ENCODE assay signal across 1 cellular context in the genomic region with DNA sequence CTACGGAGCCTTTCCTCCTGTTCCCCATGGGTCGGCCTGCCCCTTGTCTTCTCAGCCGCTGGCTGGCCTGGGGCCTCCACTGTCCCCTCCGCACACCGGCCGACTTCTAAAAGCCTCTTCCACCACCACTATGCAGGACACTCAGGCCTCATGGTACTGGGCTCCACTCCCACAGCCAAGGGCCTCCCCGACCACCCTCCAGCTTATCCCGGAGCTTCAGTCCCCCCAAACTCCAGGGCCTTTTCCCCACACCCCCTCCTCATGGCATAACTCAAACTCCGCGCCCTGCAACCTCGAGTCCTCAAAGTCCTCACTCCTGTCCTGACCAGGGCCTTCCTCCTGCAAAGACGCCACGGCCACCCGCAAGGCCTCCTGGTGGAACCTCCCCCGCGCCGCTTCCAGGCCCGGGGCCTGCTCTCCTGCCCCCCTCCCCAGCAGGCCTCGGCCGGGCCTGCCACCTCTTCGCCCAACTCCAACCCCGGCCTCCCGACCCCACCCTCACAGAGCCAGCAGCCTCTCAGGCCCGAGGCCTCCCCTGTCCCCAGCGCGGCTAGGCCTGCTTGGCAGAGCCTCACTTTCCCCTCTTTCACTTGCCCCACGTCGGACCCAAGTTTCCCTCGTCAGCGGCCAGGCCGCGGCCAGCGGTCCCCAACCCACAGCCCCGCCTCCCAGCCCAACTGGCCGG.
TF ChIP-seq lines count a peak whose summit lies in the region.

No MANE protein-coding gene starts in this region.

TF ChIP-seq in K562, 482 proteins besides CTCF, POLR2A, EP300 and RAD21 (continued from another document and continues in another):
- TF ChIP-seq, protein P1, sequence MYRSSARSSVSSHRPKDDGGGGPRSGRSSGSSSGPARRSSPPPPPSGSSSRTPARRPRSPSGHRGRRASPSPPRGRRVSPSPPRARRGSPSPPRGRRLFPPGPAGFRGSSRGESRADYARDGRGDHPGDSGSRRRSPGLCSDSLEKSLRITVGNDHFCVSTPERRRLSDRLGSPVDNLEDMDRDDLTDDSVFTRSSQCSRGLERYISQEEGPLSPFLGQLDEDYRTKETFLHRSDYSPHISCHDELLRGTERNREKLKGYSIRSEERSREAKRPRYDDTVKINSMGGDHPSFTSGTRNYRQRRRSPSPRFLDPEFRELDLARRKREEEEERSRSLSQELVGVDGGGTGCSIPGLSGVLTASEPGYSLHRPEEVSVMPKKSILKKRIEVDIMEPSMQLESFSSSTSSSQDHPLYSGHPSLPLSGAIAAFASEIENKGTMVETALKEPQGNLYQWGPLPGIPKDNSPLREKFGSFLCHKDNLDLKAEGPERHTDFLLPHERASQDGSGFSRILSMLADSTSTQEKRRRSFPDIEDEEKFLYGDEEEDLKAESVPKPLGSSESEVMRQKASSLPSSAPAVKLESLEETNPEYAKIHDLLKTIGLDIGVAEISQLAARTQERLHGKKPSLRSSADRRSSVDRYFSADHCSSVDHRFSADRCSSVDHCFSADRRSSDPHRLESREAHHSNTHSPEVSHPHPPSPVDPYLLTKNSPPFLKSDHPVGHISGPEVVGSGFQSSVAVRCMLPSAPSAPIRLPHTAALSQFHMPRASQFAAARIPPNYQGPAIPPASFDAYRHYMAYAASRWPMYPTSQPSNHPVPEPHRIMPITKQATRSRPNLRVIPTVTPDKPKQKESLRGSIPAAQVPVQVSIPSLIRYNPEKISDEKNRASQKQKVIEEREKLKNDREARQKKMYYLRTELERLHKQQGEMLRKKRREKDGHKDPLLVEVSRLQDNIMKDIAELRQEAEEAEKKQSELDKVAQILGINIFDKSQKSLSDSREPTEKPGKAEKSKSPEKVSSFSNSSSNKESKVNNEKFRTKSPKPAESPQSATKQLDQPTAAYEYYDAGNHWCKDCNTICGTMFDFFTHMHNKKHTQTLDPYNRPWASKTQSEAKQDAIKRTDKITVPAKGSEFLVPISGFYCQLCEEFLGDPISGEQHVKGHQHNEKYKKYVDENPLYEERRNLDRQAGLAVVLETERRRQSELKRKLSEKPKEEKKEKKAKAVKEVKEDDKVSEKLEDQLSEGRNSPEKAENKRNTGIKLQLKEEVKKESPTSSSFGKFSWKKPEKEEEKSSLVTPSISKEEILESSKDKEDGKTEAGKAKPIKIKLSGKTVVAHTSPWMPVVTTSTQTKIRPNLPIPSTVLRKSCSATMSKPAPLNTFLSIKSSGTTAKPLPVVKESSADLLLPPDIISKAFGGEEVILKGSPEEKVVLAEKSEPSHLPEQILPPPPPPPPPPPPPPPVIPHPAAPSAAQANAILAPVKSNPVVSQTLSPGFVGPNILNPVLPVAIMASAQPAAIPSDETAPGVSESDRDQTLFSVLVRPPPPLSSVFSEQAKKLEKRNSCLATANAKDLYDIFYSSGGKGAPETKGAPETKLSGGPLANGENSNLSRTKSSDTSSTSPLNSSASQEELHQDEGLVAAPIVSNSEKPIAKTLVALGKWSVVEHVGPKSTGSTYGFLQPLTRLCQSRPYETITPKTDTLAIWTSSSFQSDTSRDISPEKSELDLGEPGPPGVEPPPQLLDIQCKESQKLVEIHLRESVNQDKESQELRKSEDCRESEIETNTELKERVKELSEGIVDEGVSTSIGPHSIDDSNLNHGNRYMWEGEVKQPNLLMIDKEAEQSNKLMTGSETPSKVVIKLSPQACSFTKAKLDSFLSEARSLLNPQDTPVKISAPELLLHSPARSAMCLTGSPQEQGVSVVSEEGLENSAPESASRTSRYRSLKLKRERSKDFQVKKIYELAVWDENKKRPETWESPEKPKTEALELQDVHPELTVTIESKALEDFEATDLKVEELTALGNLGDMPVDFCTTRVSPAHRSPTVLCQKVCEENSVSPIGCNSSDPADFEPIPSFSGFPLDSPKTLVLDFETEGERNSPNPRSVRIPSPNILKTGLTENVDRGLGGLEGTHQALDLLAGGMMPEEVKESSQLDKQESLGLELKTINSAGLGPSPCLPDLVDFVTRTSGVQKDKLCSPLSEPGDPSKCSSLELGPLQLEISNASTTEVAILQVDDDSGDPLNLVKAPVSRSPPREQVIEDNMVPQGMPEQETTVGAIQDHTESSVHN (IDR thresholded peaks at IDR 0.05; ENCODE audit: borderline replicate concordance in 1 of 2, low read depth in 1 of 2), result 0 out of 4 replicates have a peak, but pooled peaks of 1 of the 2 experiments have one; percentile 38
- TF ChIP-seq TAF1 (IDR thresholded peaks at IDR 0.05; ENCODE audit: control insufficient read depth, extremely low read depth, insufficient read depth, low read length, severe bottlenecking) (no peak), CHD1 (IDR thresholded peaks at IDR 0.05; ENCODE audit: low read length) (no peak), PATZ1 (CRISPR knock-in tag; IDR thresholded peaks at IDR 0.05; ENCODE audit: borderline replicate concordance) (no peak; the same call in 1 of the 2 replicates), BRD4 (IDR thresholded peaks at IDR 0.05) (no peak), MAFF (IDR thresholded peaks at IDR 0.05; ENCODE audit: low read length) (no peak), RHOXF2B (CRISPR knock-in tag; conservative IDR thresholded peaks at IDR 0.05) (no peak), ZNF639 (CRISPR knock-in tag; conservative IDR thresholded peaks at IDR 0.05 in 1 of 2, IDR thresholded peaks at IDR 0.05 in 1 of 2) (peak in 1 of 2 experiments; percentile 32; a peak in 1 of 4 replicates), MCM5 (IDR thresholded peaks at IDR 0.05; ENCODE audit: low read depth) (no peak), ZFP1 (CRISPR knock-in tag; IDR thresholded peaks at IDR 0.05) (no peak), NRF1 (conservative IDR thresholded peaks at IDR 0.05 in 1 of 2, IDR thresholded peaks at IDR 0.05 in 1 of 2) (peak; percentile 23; a peak in 1 of 4 replicates), ZNF311 (CRISPR knock-in tag; IDR thresholded peaks at IDR 0.05) (no peak), BHLHE40 (IDR thresholded peaks at IDR 0.05; ENCODE audit: low read length) (no peak), ELK3 (CRISPR knock-in tag; IDR thresholded peaks at IDR 0.05) (no peak), MEIS2 (IDR thresholded peaks at IDR 0.05; ENCODE audit: partially characterized antibody) (no peak), ELF2 (CRISPR knock-in tag; IDR thresholded peaks at IDR 0.05) (peak; percentile 38; the same call in 1 of the 2 replicates), SRF (CRISPR knock-in tag; IDR thresholded peaks at IDR 0.05) (no peak), ZNF561 (CRISPR knock-in tag; conservative IDR thresholded peaks at IDR 0.05) (no peak), GABPB1 (CRISPR knock-in tag; IDR thresholded peaks at IDR 0.05) (no peak), ZNF274 (IDR thresholded peaks at IDR 0.05; ENCODE audit: borderline replicate concordance, low read depth, low read length) (no peak), FUS (optimal IDR thresholded peaks at IDR 0.05; ENCODE audit: low read depth, low read length) (no peak), GTF2A2 (tag; IDR thresholded peaks at IDR 0.05) (no peak), KLF13 (tag; IDR thresholded peaks at IDR 0.05; ENCODE audit: borderline replicate concordance, low read depth) (no peak), RBM34 (IDR thresholded peaks at IDR 0.05; ENCODE audit: borderline replicate concordance, insufficient read depth, low read length) (no peak), TEAD4 (IDR thresholded peaks at IDR 0.05; ENCODE audit: low read length) (no peak), TEAD4 (CRISPR knock-in tag; IDR thresholded peaks at IDR 0.05; ENCODE audit: borderline replicate concordance) (0 out of 2 replicates have a peak, but pooled peaks have one; percentile 44), WHSC1 (IDR thresholded peaks at IDR 0.05; ENCODE audit: low read length) (no peak), SOX6 (IDR thresholded peaks at IDR 0.05) (no peak), FOXK1 (CRISPR knock-in tag; IDR thresholded peaks at IDR 0.05; ENCODE audit: borderline replicate concordance) (no peak), FOXM1 (IDR thresholded peaks at IDR 0.05; ENCODE audit: low read depth) (no peak), FOXM1 (CRISPR knock-in tag; IDR thresholded peaks at IDR 0.05; ENCODE audit: low read depth) (no peak), POLR2AphosphoS2 (IDR thresholded peaks at IDR 0.05; ENCODE audit: low read length) (no peak), SLC30A9 (CRISPR knock-in tag; IDR thresholded peaks at IDR 0.05) (no peak), ATF7 (IDR thresholded peaks at IDR 0.05) (peak; percentile 48; the same call in 1 of the 2 replicates), CSDE1 (IDR thresholded peaks at IDR 0.05) (no peak), KLF6 (CRISPR knock-in tag; IDR thresholded peaks at IDR 0.05; ENCODE audit: borderline replicate concordance) (no peak)
- TF ChIP-seq, protein P2, sequence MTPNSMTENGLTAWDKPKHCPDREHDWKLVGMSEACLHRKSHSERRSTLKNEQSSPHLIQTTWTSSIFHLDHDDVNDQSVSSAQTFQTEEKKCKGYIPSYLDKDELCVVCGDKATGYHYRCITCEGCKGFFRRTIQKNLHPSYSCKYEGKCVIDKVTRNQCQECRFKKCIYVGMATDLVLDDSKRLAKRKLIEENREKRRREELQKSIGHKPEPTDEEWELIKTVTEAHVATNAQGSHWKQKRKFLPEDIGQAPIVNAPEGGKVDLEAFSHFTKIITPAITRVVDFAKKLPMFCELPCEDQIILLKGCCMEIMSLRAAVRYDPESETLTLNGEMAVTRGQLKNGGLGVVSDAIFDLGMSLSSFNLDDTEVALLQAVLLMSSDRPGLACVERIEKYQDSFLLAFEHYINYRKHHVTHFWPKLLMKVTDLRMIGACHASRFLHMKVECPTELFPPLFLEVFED (CRISPR knock-in tag; conservative IDR thresholded peaks at IDR 0.05), result peak; percentile 3; the same call in 1 of the 2 replicates
- TF ChIP-seq, protein P3, sequence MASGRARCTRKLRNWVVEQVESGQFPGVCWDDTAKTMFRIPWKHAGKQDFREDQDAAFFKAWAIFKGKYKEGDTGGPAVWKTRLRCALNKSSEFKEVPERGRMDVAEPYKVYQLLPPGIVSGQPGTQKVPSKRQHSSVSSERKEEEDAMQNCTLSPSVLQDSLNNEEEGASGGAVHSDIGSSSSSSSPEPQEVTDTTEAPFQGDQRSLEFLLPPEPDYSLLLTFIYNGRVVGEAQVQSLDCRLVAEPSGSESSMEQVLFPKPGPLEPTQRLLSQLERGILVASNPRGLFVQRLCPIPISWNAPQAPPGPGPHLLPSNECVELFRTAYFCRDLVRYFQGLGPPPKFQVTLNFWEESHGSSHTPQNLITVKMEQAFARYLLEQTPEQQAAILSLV (tag; IDR thresholded peaks at IDR 0.05), result no peak
- TF ChIP-seq, protein P4, sequence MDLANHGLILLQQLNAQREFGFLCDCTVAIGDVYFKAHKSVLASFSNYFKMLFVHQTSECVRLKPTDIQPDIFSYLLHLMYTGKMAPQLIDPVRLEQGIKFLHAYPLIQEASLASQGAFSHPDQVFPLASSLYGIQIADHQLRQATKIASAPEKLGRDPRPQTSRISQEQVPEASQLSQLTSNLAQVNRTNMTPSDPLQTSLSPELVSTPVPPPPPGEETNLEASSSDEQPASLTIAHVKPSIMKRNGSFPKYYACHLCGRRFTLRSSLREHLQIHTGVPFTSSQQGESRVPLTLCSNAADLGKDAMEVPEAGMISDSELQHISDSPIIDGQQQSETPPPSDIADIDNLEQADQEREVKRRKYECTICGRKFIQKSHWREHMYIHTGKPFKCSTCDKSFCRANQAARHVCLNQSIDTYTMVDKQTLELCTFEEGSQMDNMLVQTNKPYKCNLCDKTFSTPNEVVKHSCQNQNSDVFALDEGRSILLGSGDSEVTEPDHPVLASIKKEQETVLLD (IDR thresholded peaks at IDR 0.05), result no peak
- TF ChIP-seq, protein P5, sequence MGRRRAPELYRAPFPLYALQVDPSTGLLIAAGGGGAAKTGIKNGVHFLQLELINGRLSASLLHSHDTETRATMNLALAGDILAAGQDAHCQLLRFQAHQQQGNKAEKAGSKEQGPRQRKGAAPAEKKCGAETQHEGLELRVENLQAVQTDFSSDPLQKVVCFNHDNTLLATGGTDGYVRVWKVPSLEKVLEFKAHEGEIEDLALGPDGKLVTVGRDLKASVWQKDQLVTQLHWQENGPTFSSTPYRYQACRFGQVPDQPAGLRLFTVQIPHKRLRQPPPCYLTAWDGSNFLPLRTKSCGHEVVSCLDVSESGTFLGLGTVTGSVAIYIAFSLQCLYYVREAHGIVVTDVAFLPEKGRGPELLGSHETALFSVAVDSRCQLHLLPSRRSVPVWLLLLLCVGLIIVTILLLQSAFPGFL (CRISPR knock-in tag; IDR thresholded peaks at IDR 0.05), result no peak
- TF ChIP-seq, protein P6, sequence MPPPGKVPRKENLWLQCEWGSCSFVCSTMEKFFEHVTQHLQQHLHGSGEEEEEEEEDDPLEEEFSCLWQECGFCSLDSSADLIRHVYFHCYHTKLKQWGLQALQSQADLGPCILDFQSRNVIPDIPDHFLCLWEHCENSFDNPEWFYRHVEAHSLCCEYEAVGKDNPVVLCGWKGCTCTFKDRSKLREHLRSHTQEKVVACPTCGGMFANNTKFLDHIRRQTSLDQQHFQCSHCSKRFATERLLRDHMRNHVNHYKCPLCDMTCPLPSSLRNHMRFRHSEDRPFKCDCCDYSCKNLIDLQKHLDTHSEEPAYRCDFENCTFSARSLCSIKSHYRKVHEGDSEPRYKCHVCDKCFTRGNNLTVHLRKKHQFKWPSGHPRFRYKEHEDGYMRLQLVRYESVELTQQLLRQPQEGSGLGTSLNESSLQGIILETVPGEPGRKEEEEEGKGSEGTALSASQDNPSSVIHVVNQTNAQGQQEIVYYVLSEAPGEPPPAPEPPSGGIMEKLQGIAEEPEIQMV (tag; conservative IDR thresholded peaks at IDR 0.05; ENCODE audit: low read depth), result no peak
